ENCODE assay signal across 18 cellular contexts in genomic region chr20:49426873-49427272, GRCh38. TPM values are rescaled to one million over a fixed set of nuclear protein-coding genes. Genes with fewer than 3 reads are reported as not detected.
DNase-seq lines count a peak whose midpoint lies in the region; ATAC-seq and TF ChIP-seq lines count a peak whose summit lies in the region.
"Had no signal": no experiment of that assay in that cellular context is flagged by ENCODE, and none has a peak within 500 bp of the region (broad histone marks: within the 10 kb centered on the region; RNA-seq: fewer than 3 reads in every experiment).

No MANE protein-coding gene starts in this region.

- no peak for TF ChIP-seq CTCF in chondrocyte (IDR thresholded peaks at IDR 0.05)
- TF ChIP-seq CTCF in sigmoid colon (IDR thresholded peaks at IDR 0.05) = no peak

- peaks cover 3% of the 10 kb centered on the region for H3K9me3 Mint-ChIP-seq in chondrocyte (ENCODE audit: low read depth)
- no peaks in the 10 kb centered on the region for H3K9me3 Mint-ChIP-seq in activated T-helper 17 cell treated with anti-CD3 and anti-CD28 coated beads, Interleukin-2, amount 50 U/mL, for 72 hours
- H3K9me3 Mint-ChIP-seq: activated CD4-positive, alpha-beta T cell treated with anti-CD3 and anti-CD28 coated beads, Interleukin-2, amount 10 ng/mL, durations not matched to agents 24 days and 14 days; stimulated activated naive CD8-positive, alpha-beta T cell treated with anti-CD3 and anti-CD28 coated beads, Interleukin-15, amount 100 ng/mL, for 72 hours had no signal

- peaks cover 0 to 45% (median 38%) of the 10 kb centered on the region in 4 donors for H3K4me1 ChIP-seq in sigmoid colon

- 0% methylated on average over 1 of the region's 1 CpG for WGBS in sigmoid colon, 2 donors

- peak overlapping the region; percentile 70 to 80 (median 78) for H3K27ac ChIP-seq in sigmoid colon
- H3K27ac ChIP-seq: KMS-11 had no signal

- H3K36me3 Mint-ChIP-seq in chondrocyte (ENCODE audit: low read depth) = no peaks in the 10 kb centered on the region
- H3K36me3 Mint-ChIP-seq in activated T-helper 17 cell treated with anti-CD3 and anti-CD28 coated beads, Interleukin-2, amount 50 U/mL, for 72 hours (ENCODE audit: low read depth) = no peaks in the 10 kb centered on the region

- DNase-seq in G401 (ENCODE audit: low spot score) = peak; percentile 14
- peak; percentile 14 for DNase-seq in NCI-H226
- DNase-seq in chondrocyte (ENCODE audit: low spot score) = no peak
- DNase-seq in sigmoid colon = no peak
- no peak for DNase-seq in D341Med (ENCODE audit: low spot score)
- DNase-seq: activated CD4-positive, alpha-beta T cell treated with anti-CD3 and anti-CD28 coated beads, Interleukin-2, amount 10 ng/mL, durations not matched to agents 24 days and 14 days; activated CD8-positive, alpha-beta memory T cell treated with anti-CD3 and anti-CD28 coated beads, Interleukin-2, amount 50 U/mL, for 4 hours; activated gamma-delta T cell treated with Interleukin-2 at 50 U/mL for 16 hours; DMS 273 treated with DMSO at 0.1 percent for 48 hours; foreskin melanocyte; HCEC 1CT; mucosa of descending colon; NCI-H526 treated with DMSO at 0.1 percent for 48 hours; stimulated activated CD4-positive, alpha-beta T cell treated with anti-CD3 and anti-CD28 coated beads, Interleukin-1b, Interleukin-23, amount 100 ng/mL, for 48 hours; stimulated activated naive CD8-positive, alpha-beta T cell treated with anti-CD3 and anti-CD28 coated beads, Interleukin-15, amount 100 ng/mL, for 72 hours had no signal

- peaks cover 11% of the 10 kb centered on the region for H3K27me3 Mint-ChIP-seq in chondrocyte (ENCODE audit: low read depth)
- peaks cover 10% of the 10 kb centered on the region for H3K27me3 Mint-ChIP-seq in activated T-helper 17 cell treated with anti-CD3 and anti-CD28 coated beads, Interleukin-2, amount 50 U/mL, for 72 hours

- no peak overlapping the region for H3K4me3 ChIP-seq in sigmoid colon
- H3K4me3 ChIP-seq: mucosa of descending colon had no signal

- intact Hi-C loops in sigmoid colon (cut with DNase I) = no loop called here

- H3K9me3 ChIP-seq in sigmoid colon = no peaks in the 10 kb centered on the region
- H3K9me3 ChIP-seq: mucosa of descending colon had no signal

- TF ChIP-seq EP300 in sigmoid colon (IDR thresholded peaks at IDR 0.05) = no peak

- H3K4me3 Mint-ChIP-seq in chondrocyte (ENCODE audit: unreplicated experiment) = no peak overlapping the region
- no peak overlapping the region for H3K4me3 Mint-ChIP-seq in activated T-helper 17 cell treated with anti-CD3 and anti-CD28 coated beads, Interleukin-2, amount 50 U/mL, for 72 hours
- H3K4me3 Mint-ChIP-seq: activated CD4-positive, alpha-beta T cell treated with anti-CD3 and anti-CD28 coated beads, Interleukin-2, amount 10 ng/mL, durations not matched to agents 24 days and 14 days; stimulated activated naive CD8-positive, alpha-beta T cell treated with anti-CD3 and anti-CD28 coated beads, Interleukin-15, amount 100 ng/mL, for 72 hours had no signal

- no peak for ATAC-seq in activated T-helper 17 cell treated with anti-CD3 and anti-CD28 coated beads, Interleukin-2, amount 50 U/mL, for 72 hours (replicated peaks)
- no peak for ATAC-seq in GM18519 (IDR thresholded peaks at IDR 0.05; ENCODE audit: low FRiP score, unreplicated experiment)
- ATAC-seq: mucosa of descending colon; stimulated activated naive CD8-positive, alpha-beta T cell treated with anti-CD3 and anti-CD28 coated beads, Interleukin-15, amount 100 ng/mL, for 72 hours had no signal

- no peaks in the 10 kb centered on the region for H3K36me3 ChIP-seq in sigmoid colon

- no peak for TF ChIP-seq POLR2A in sigmoid colon (IDR thresholded peaks at IDR 0.05)

- H3K27me3 ChIP-seq in sigmoid colon = no peaks in the 10 kb centered on the region

- H3K27ac Mint-ChIP-seq in chondrocyte (ENCODE audit: unreplicated experiment) = peak overlapping the region; percentile 29
- H3K27ac Mint-ChIP-seq in activated T-helper 17 cell treated with anti-CD3 and anti-CD28 coated beads, Interleukin-2, amount 50 U/mL, for 72 hours = no peak overlapping the region
- H3K27ac Mint-ChIP-seq: activated CD4-positive, alpha-beta T cell treated with anti-CD3 and anti-CD28 coated beads, Interleukin-2, amount 10 ng/mL, durations not matched to agents 24 days and 14 days had no signal

- in situ Hi-C loops in G401 (cut with HindIII; ENCODE audit: low sequenced_read_pairs) = no loop called here

- H3K4me1 Mint-ChIP-seq in chondrocyte (ENCODE audit: low read depth) = peaks cover 22% of the 10 kb centered on the region
- no peaks in the 10 kb centered on the region for H3K4me1 Mint-ChIP-seq in activated T-helper 17 cell treated with anti-CD3 and anti-CD28 coated beads, Interleukin-2, amount 50 U/mL, for 72 hours
- H3K4me1 Mint-ChIP-seq: activated CD4-positive, alpha-beta T cell treated with anti-CD3 and anti-CD28 coated beads, Interleukin-2, amount 10 ng/mL, durations not matched to agents 24 days and 14 days; stimulated activated naive CD8-positive, alpha-beta T cell treated with anti-CD3 and anti-CD28 coated beads, Interleukin-15, amount 100 ng/mL, for 72 hours had no signal

RNA-seq across cellular contexts. Expression of gene KCNB1, which starts 55.6 kb away (rescaled TPM):
- total RNA-seq in G401 (2014; rRNA removed; shearing (Covaris generic)) = 0.12 and 0.14 TPM in 2 replicates
- total RNA-seq in chondrocyte (1.2 to 17.8 TPM (median 1.3 TPM) in 3 replicates), sigmoid colon (10 to 100 TPM; 11.8 to 20.6 (median 18.8) TPM)
- polyA plus RNA-seq in sigmoid colon = 1 to 10 TPM in 1 of 3 donors, under 1 TPM in 1, not detected in 1; under 0.01 to 2.5 TPM
- not detected for total RNA-seq in activated T-helper 17 cell treated with anti-CD3 and anti-CD28 coated beads, Interleukin-2, amount 50 U/mL, for 72 hours

Comparison
In these comparisons a context has a peak if more than half of its experiments do, and no peak if none do; other contexts are left out.
1. DNase-seq: peak in G401 (single experiment) and NCI-H226 (single experiment); none in chondrocyte (single experiment), sigmoid colon (single experiment) and D341Med (single experiment).